ENCODE assay signal across 11 cellular contexts in the genomic region with DNA sequence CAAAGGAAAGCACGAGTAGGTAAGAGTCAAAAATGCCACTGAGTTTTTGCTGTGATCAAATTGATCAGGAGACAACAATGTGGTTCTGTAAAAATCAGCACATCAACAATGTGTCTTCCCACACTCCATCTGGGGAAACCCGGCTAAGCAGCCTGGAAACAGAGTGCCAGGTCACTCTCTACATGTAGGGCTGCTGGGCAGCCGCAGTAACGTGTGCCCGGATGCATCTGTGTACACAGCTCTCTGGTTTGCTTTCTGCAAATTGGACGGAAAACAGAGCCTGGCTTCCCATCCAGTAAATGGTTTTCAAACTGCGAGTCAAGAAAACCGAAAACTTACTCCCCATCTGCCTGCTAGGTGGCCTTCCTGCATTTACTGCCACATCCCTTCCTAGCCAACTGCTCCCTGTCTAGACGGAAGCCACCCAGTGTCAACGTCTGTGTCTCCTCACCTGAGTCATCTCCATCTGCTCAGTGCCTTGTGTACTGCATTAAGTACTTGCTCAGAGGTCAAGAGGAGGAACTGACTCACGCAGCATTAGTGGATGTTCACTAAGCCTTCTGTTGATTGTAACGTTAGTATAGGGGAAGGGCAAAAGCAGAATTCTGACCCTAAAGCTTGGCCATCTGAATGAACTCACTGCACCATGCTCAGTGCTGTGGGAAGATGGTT.
DNase-seq lines count a peak whose midpoint lies in the region; ATAC-seq, FAIRE-seq and TF ChIP-seq lines count a peak whose summit lies in the region.
"Had no signal": no experiment of that assay in that cellular context is flagged by ENCODE, and none has a peak within 500 bp of the region (broad histone marks: within the 10 kb centered on the region; RNA-seq: fewer than 3 reads in every experiment).

No MANE protein-coding gene starts in this region.

- TF ChIP-seq CTCF in AG04449 (IDR thresholded peaks at IDR 0.05; ENCODE audit: insufficient read depth, low read length, missing control alignments) (no peak), WTC11 (IDR thresholded peaks at IDR 0.05) (no peak), stomach (IDR thresholded peaks at IDR 0.05) (no peak)

- H3K4me3 Mint-ChIP-seq in WTC11: no peak overlapping the region
- H3K4me3 Mint-ChIP-seq: stimulated activated naive CD8-positive, alpha-beta T cell treated with anti-CD3 and anti-CD28 coated beads, Interleukin-15, amount 100 ng/mL, for 72 hours had no signal

- TF ChIP-seq POLR2A in stomach (IDR thresholded peaks at IDR 0.05): no peak

- CTCF ChIA-PET in AG04449 (lab: Yijun Ruan, JAX) (interaction anchor here (1.1 kb wide), 1 partner anchor 15 kb away, joined by 3 read pairs; no protein-coding TSS in a partner anchor), WTC11 (lab: Charles Lee) (interaction anchor here (0.8 to 1.2 kb wide), 4 partner anchors 181 to 288 kb away, joined by 3 to 6 read pairs (median 3); no protein-coding TSS in a partner anchor)

- no peaks in the 10 kb centered on the region for H3K4me1 ChIP-seq in stomach

- H3K9me3 ChIP-seq in stomach: no peaks in the 10 kb centered on the region

- 79 to 84% (median 83%) methylated on average over 12 of the region's 12 CpGs for WGBS in stomach, 5 donors

- TF ChIP-seq EP300 in stomach (IDR thresholded peaks at IDR 0.05): no peak

- FAIRE-seq in HTR-8/SVneo (lab: Jason Lieb, UNC) (peak; percentile 20), islet of Langerhans (lab: Jason Lieb, UNC) (peak; percentile 98)

- no peaks in the 10 kb centered on the region for H3K27me3 Mint-ChIP-seq in WTC11 (ENCODE audit: low read depth)

- H3K4me1 Mint-ChIP-seq in WTC11: peaks cover 3% of the 10 kb centered on the region
- H3K4me1 Mint-ChIP-seq: stimulated activated naive CD8-positive, alpha-beta T cell treated with anti-CD3 and anti-CD28 coated beads, Interleukin-15, amount 100 ng/mL, for 72 hours had no signal

- H3K36me3 ChIP-seq in stomach: peaks cover 22 to 45% (median 39%) of the 10 kb centered on the region in 4 donors

- peak; percentile 26 for DNase-seq in AG04449 (ENCODE audit: low read depth, low spot score)
- peak; percentile 36 for DNase-seq in HTR-8/SVneo (ENCODE audit: insufficient read length, low spot score)
- DNase-seq in WTC11 (ENCODE audit: low spot score): no peak
- no peak for DNase-seq in NCI-H1694 (lab: John Stamatoyannopoulos, UW)
- DNase-seq in stomach: no peak
- DNase-seq in NOMO-1 treated with DMSO at 0.1 percent for 48 hours (lab: John Stamatoyannopoulos, UW; ENCODE audit: unreplicated experiment): no peak
- DNase-seq in AG08396 (ENCODE audit: low spot score): no peak
- DNase-seq: cerebellar nuclear complex; left cardiac atrium; stimulated activated naive CD8-positive, alpha-beta T cell treated with anti-CD3 and anti-CD28 coated beads, Interleukin-15, amount 100 ng/mL, for 72 hours had no signal

- POLR2A ChIA-PET in AG04449 (lab: Yijun Ruan, JAX): no interaction called here
- POLR2A ChIA-PET in WTC11 (lab: Charles Lee): no interaction called here

- no peaks in the 10 kb centered on the region for H3K27me3 ChIP-seq in stomach

- H3K36me3 Mint-ChIP-seq in WTC11: peaks cover 31% of the 10 kb centered on the region

- peak; percentile 20 for ATAC-seq in WTC11
- ATAC-seq: stimulated activated naive CD8-positive, alpha-beta T cell treated with anti-CD3 and anti-CD28 coated beads, Interleukin-15, amount 100 ng/mL, for 72 hours had no signal

- H3K27ac ChIP-seq in stomach: no peak overlapping the region

- H3K27ac Mint-ChIP-seq in WTC11: peak overlapping the region; percentile 87

- H3K4me3 ChIP-seq in AG04449 (ENCODE audit: low read depth, low read length) (no peak overlapping the region), stomach (no peak overlapping the region)

- no peaks in the 10 kb centered on the region for H3K9me3 Mint-ChIP-seq in WTC11
- H3K9me3 Mint-ChIP-seq: stimulated activated naive CD8-positive, alpha-beta T cell treated with anti-CD3 and anti-CD28 coated beads, Interleukin-15, amount 100 ng/mL, for 72 hours had no signal

- intact Hi-C loops in stomach (cut with DNase I; ENCODE audit: low total_unique reads): no loop called here

TF ChIP-seq in WTC11, 78 proteins besides CTCF, POLR2A, EP300 and RAD21:
- no peak for TF ChIP-seq TP53 (CRISPR knock-in tag; IDR thresholded peaks at IDR 0.05)
- TF ChIP-seq, protein P1, sequence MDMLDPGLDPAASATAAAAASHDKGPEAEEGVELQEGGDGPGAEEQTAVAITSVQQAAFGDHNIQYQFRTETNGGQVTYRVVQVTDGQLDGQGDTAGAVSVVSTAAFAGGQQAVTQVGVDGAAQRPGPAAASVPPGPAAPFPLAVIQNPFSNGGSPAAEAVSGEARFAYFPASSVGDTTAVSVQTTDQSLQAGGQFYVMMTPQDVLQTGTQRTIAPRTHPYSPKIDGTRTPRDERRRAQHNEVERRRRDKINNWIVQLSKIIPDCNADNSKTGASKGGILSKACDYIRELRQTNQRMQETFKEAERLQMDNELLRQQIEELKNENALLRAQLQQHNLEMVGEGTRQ (CRISPR knock-in tag; IDR thresholded peaks at IDR 0.05): no peak
- no peak for TF ChIP-seq TEAD4 (CRISPR knock-in tag; IDR thresholded peaks at IDR 0.05)
- TF ChIP-seq, protein P2, sequence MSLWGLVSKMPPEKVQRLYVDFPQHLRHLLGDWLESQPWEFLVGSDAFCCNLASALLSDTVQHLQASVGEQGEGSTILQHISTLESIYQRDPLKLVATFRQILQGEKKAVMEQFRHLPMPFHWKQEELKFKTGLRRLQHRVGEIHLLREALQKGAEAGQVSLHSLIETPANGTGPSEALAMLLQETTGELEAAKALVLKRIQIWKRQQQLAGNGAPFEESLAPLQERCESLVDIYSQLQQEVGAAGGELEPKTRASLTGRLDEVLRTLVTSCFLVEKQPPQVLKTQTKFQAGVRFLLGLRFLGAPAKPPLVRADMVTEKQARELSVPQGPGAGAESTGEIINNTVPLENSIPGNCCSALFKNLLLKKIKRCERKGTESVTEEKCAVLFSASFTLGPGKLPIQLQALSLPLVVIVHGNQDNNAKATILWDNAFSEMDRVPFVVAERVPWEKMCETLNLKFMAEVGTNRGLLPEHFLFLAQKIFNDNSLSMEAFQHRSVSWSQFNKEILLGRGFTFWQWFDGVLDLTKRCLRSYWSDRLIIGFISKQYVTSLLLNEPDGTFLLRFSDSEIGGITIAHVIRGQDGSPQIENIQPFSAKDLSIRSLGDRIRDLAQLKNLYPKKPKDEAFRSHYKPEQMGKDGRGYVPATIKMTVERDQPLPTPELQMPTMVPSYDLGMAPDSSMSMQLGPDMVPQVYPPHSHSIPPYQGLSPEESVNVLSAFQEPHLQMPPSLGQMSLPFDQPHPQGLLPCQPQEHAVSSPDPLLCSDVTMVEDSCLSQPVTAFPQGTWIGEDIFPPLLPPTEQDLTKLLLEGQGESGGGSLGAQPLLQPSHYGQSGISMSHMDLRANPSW (CRISPR knock-in tag; conservative IDR thresholded peaks at IDR 0.05; ENCODE audit: low read depth): no peak
- TF ChIP-seq, protein P3, sequence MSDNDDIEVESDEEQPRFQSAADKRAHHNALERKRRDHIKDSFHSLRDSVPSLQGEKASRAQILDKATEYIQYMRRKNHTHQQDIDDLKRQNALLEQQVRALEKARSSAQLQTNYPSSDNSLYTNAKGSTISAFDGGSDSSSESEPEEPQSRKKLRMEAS (CRISPR knock-in tag; IDR thresholded peaks at IDR 0.05): no peak
- no peak for TF ChIP-seq IRF2 (CRISPR knock-in tag; IDR thresholded peaks at IDR 0.05; ENCODE audit: borderline replicate concordance, low read depth)
TF ChIP-seq in WTC11: peak in this region for 0.

Comparison
In these comparisons a context has a peak if more than half of its experiments do, and no peak if none do; other contexts are left out.
1. DNase-seq: peak in AG04449 (single experiment) and HTR-8/SVneo (single experiment); none in WTC11 (single experiment), NCI-H1694 (single experiment), stomach (single experiment), NOMO-1 treated with DMSO at 0.1 percent for 48 hours (single experiment) and AG08396 (single experiment).